Comparison of ENCODE assay signal across 1 cellular context in genomic region chr7:100472854-100473499, GRCh38.
TF ChIP-seq lines count a peak whose summit lies in the region.

No MANE protein-coding gene starts in this region.

TF ChIP-seq in K562, 482 proteins besides CTCF, POLR2A, EP300 and RAD21 (continues in another document):
- TF ChIP-seq SIX5 (IDR thresholded peaks at IDR 0.05; ENCODE audit: borderline replicate concordance in 1 of 2, insufficient read depth in 1 of 2, low read depth in 1 of 2, low read length in 2 of 2): no peak
- no peak for TF ChIP-seq ZSCAN32 (CRISPR knock-in tag; IDR thresholded peaks at IDR 0.05)
- TF ChIP-seq ETV6 (IDR thresholded peaks at IDR 0.05; ENCODE audit: borderline replicate concordance in 1 of 2, low read depth in 2 of 2, low read length in 1 of 2): peak in 1 of 2 experiments; percentile 53; a peak in 2 of 4 replicates
- TF ChIP-seq ETV6 (CRISPR knock-in tag; IDR thresholded peaks at IDR 0.05; ENCODE audit: borderline replicate concordance): no peak
- TF ChIP-seq PHB2 (IDR thresholded peaks at IDR 0.05; ENCODE audit: low read depth): 0 out of 2 replicates have a peak, but pooled peaks have one; percentile 8
- no peak for TF ChIP-seq DEAF1 (CRISPR knock-in tag; IDR thresholded peaks at IDR 0.05)
- 0 out of 2 replicates have a peak, but pooled peaks have one; percentile 17 for TF ChIP-seq ATF7 (IDR thresholded peaks at IDR 0.05)
- 0 out of 4 replicates have a peak, but pooled peaks of 1 of the 2 experiments have one; percentile 12 for TF ChIP-seq TBL1XR1 (IDR thresholded peaks at IDR 0.05; ENCODE audit: low read length in 2 of 2)
- TF ChIP-seq ZNF12 (CRISPR knock-in tag; IDR thresholded peaks at IDR 0.05): no peak
- TF ChIP-seq ZNF263 (CRISPR knock-in tag; IDR thresholded peaks at IDR 0.05; ENCODE audit: borderline replicate concordance): no peak
- TF ChIP-seq BHLHE40 (IDR thresholded peaks at IDR 0.05; ENCODE audit: low read length): peak; percentile 78
- TF ChIP-seq, protein P1, sequence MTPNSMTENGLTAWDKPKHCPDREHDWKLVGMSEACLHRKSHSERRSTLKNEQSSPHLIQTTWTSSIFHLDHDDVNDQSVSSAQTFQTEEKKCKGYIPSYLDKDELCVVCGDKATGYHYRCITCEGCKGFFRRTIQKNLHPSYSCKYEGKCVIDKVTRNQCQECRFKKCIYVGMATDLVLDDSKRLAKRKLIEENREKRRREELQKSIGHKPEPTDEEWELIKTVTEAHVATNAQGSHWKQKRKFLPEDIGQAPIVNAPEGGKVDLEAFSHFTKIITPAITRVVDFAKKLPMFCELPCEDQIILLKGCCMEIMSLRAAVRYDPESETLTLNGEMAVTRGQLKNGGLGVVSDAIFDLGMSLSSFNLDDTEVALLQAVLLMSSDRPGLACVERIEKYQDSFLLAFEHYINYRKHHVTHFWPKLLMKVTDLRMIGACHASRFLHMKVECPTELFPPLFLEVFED (CRISPR knock-in tag; conservative IDR thresholded peaks at IDR 0.05): 0 out of 2 replicates have a peak, but pooled peaks have one; percentile 55
- TF ChIP-seq KLF16 (IDR thresholded peaks at IDR 0.05): peak; percentile 39; the same call in 1 of the 2 replicates
- TF ChIP-seq TCF7L2 (IDR thresholded peaks at IDR 0.05; ENCODE audit: low read depth, low read length): no peak
- TF ChIP-seq TFE3 (CRISPR knock-in tag; IDR thresholded peaks at IDR 0.05): no peak
- TF ChIP-seq, protein P2, sequence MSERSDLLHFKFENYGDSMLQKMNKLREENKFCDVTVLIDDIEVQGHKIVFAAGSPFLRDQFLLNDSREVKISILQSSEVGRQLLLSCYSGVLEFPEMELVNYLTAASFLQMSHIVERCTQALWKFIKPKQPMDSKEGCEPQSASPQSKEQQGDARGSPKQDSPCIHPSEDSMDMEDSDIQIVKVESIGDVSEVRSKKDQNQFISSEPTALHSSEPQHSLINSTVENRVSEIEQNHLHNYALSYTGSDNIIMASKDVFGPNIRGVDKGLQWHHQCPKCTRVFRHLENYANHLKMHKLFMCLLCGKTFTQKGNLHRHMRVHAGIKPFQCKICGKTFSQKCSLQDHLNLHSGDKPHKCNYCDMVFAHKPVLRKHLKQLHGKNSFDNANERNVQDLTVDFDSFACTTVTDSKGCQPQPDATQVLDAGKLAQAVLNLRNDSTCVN (CRISPR knock-in tag; IDR thresholded peaks at IDR 0.05): 0 out of 2 replicates have a peak, but pooled peaks have one; percentile 31
- peak; percentile 88 for TF ChIP-seq JUND (IDR thresholded peaks at IDR 0.05; ENCODE audit: borderline replicate concordance, low read depth, low read length)
- peak; percentile 78; the same call in 1 of the 3 replicates for TF ChIP-seq JUND (tag; IDR thresholded peaks at IDR 0.05; ENCODE audit: borderline replicate concordance, low read depth, low read length)
- no peak for TF ChIP-seq ZNF23 (CRISPR knock-in tag; IDR thresholded peaks at IDR 0.05)
- no peak for TF ChIP-seq ZNF239 (CRISPR knock-in tag; IDR thresholded peaks at IDR 0.05)
- TF ChIP-seq ZNF324 (CRISPR knock-in tag; IDR thresholded peaks at IDR 0.05): no peak
- no peak for TF ChIP-seq ZNF668 (CRISPR knock-in tag; IDR thresholded peaks at IDR 0.05)
- peak in 1 of 2 experiments; percentile 54; a peak in 1 of 4 replicates for TF ChIP-seq HDAC1 (IDR thresholded peaks at IDR 0.05)
- peak in 1 of 3 experiments; percentile 33 for TF ChIP-seq YY1 (IDR thresholded peaks at IDR 0.05; ENCODE audit: borderline replicate concordance in 1 of 3, control insufficient read depth in 1 of 3, extremely low read depth in 1 of 3, insufficient read depth in 3 of 3, insufficient read length in 1 of 3, insufficient replicate concordance in 2 of 3, low read depth in 1 of 3, low read length in 2 of 3)
- no peak for TF ChIP-seq ZNF586 (CRISPR knock-in tag; conservative IDR thresholded peaks at IDR 0.05)
- TF ChIP-seq EGR1 (conservative IDR thresholded peaks at IDR 0.05): peak; percentile 69
- no peak for TF ChIP-seq ZNF583 (CRISPR knock-in tag; IDR thresholded peaks at IDR 0.05)
- no peak for TF ChIP-seq KLF13 (tag; IDR thresholded peaks at IDR 0.05; ENCODE audit: borderline replicate concordance, low read depth)
- TF ChIP-seq ZNF197 (CRISPR knock-in tag; IDR thresholded peaks at IDR 0.05; ENCODE audit: low read depth): no peak
- no peak for TF ChIP-seq NFXL1 (CRISPR knock-in tag; IDR thresholded peaks at IDR 0.05)
- peak; percentile 65; the same call in 1 of the 2 replicates for TF ChIP-seq GATA2 (CRISPR knock-in tag; IDR thresholded peaks at IDR 0.05)
- no peak for TF ChIP-seq MEIS2 (IDR thresholded peaks at IDR 0.05; ENCODE audit: partially characterized antibody)
- TF ChIP-seq, protein P3, sequence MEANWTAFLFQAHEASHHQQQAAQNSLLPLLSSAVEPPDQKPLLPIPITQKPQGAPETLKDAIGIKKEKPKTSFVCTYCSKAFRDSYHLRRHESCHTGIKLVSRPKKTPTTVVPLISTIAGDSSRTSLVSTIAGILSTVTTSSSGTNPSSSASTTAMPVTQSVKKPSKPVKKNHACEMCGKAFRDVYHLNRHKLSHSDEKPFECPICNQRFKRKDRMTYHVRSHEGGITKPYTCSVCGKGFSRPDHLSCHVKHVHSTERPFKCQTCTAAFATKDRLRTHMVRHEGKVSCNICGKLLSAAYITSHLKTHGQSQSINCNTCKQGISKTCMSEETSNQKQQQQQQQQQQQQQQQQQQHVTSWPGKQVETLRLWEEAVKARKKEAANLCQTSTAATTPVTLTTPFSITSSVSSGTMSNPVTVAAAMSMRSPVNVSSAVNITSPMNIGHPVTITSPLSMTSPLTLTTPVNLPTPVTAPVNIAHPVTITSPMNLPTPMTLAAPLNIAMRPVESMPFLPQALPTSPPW (CRISPR knock-in tag; IDR thresholded peaks at IDR 0.05): peak; percentile 58
- no peak for TF ChIP-seq ZNF277 (CRISPR knock-in tag; IDR thresholded peaks at IDR 0.05; ENCODE audit: borderline replicate concordance)
- peak; percentile 83 for TF ChIP-seq SMARCA4 (IDR thresholded peaks at IDR 0.05)
- no peak for TF ChIP-seq HOMEZ (CRISPR knock-in tag; IDR thresholded peaks at IDR 0.05)
- TF ChIP-seq POLR2AphosphoS2 (IDR thresholded peaks at IDR 0.05; ENCODE audit: low read length): no peak
- TF ChIP-seq ZNF75A (CRISPR knock-in tag; IDR thresholded peaks at IDR 0.05): no peak
- no peak for TF ChIP-seq ZNF41 (CRISPR knock-in tag; conservative IDR thresholded peaks at IDR 0.05)
- peak; percentile 50; the same call in 1 of the 2 replicates for TF ChIP-seq SMAD4 (CRISPR knock-in tag; conservative IDR thresholded peaks at IDR 0.05)
- TF ChIP-seq, protein P4, sequence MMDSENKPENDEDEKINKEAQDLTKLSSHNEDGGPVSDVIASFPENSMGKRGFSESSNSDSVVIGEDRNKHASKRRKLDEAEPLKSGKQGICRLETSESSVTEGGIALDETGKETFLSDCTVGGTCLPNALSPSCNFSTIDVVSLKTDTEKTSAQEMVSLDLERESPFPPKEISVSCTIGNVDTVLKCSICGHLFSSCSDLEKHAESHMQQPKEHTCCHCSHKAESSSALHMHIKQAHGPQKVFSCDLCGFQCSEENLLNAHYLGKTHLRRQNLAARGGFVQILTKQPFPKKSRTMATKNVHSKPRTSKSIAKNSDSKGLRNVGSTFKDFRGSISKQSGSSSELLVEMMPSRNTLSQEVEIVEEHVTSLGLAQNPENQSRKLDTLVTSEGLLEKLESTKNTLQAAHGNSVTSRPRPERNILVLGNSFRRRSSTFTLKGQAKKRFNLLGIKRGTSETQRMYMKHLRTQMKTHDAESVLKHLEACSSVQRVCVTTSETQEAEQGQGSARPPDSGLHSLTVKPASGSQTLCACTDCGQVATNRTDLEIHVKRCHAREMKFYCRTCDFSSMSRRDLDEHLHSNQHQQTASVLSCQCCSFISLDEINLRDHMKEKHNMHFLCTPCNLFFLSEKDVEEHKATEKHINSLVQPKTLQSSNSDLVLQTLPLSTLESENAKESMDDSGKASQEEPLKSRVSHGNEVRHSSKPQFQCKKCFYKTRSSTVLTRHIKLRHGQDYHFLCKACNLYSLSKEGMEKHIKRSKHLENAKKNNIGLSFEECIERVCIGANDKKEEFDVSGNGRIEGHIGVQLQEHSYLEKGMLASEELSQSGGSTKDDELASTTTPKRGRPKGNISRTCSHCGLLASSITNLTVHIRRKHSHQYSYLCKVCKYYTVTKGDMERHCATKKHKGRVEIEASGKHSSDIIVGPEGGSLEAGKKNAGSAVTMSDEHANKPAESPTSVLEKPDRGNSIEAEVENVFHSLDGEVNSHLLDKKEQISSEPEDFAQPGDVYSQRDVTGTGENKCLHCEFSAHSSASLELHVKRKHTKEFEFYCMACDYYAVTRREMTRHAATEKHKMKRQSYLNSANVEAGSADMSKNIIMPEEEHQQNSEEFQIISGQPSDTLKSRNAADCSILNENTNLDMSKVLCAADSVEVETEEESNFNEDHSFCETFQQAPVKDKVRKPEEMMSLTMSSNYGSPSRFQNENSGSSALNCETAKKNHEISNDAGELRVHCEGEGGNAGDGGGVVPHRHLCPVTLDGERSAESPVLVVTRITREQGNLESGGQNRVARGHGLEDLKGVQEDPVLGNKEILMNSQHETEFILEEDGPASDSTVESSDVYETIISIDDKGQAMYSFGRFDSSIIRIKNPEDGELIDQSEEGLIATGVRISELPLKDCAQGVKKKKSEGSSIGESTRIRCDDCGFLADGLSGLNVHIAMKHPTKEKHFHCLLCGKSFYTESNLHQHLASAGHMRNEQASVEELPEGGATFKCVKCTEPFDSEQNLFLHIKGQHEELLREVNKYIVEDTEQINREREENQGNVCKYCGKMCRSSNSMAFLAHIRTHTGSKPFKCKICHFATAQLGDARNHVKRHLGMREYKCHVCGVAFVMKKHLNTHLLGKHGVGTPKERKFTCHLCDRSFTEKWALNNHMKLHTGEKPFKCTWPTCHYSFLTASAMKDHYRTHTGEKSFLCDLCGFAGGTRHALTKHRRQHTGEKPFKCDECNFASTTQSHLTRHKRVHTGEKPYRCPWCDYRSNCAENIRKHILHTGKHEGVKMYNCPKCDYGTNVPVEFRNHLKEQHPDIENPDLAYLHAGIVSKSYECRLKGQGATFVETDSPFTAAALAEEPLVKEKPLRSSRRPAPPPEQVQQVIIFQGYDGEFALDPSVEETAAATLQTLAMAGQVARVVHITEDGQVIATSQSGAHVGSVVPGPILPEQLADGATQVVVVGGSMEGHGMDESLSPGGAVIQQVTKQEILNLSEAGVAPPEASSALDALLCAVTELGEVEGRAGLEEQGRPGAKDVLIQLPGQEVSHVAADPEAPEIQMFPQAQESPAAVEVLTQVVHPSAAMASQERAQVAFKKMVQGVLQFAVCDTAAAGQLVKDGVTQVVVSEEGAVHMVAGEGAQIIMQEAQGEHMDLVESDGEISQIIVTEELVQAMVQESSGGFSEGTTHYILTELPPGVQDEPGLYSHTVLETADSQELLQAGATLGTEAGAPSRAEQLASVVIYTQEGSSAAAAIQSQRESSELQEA (IDR thresholded peaks at IDR 0.05; ENCODE audit: low read depth): peak; percentile 55; the same call in 1 of the 2 replicates
- TF ChIP-seq SMAD2 (IDR thresholded peaks at IDR 0.05; ENCODE audit: low read depth, low read length): no peak
- TF ChIP-seq ZBTB12 (CRISPR knock-in tag; IDR thresholded peaks at IDR 0.05): no peak
- TF ChIP-seq SPI1 (IDR thresholded peaks at IDR 0.05; ENCODE audit: borderline replicate concordance, low read depth, low read length): peak; percentile 73
- TF ChIP-seq TEAD1 (CRISPR knock-in tag; IDR thresholded peaks at IDR 0.05): 0 out of 4 replicates have a peak, but pooled peaks of 1 of the 2 experiments have one; percentile 23
